ENCODE assay signal across 25 cellular contexts in the genomic region with DNA sequence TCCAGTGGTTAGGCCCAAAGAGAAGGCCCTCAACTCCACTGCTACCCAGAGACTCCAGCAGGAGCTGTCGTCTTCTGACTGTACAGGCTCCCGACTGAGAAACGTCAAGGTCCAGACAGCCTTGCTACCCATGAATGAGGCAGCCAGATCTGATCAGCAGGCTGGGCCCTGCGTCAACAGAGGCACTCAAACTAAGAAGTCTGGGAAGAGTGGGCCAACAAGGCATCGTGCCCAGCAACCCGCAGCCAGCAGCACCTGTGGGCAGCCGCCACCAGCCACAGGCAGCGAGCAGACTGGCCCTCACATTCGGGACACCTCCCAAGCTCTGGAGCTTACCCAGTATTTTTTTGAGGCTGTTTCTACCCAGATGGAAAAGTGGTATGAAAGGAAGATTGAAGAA.
"Had no signal": no experiment of that assay in that cellular context is flagged by ENCODE, and none has a peak within 500 bp of the region (broad histone marks: within the 10 kb centered on the region; RNA-seq: fewer than 3 reads in every experiment).

No MANE protein-coding gene starts in this region.

- H3K4me3 ChIP-seq: esophagus squamous epithelium, gastrocnemius medialis, neural progenitor cell, ovary, stomach, suprapubic skin, transverse colon, uterus had no signal

- H3K27me3 ChIP-seq: esophagus squamous epithelium, gastrocnemius medialis, neural progenitor cell, ovary, stomach, suprapubic skin, transverse colon, uterus had no signal

- H3K27ac ChIP-seq: esophagus squamous epithelium, gastrocnemius medialis, neural progenitor cell, ovary, stomach, suprapubic skin, transverse colon, uterus, VCaP had no signal

- ATAC-seq: activated CD4-positive, CD25-positive, alpha-beta regulatory T cell treated with anti-CD3 and anti-CD28 coated beads, Interleukin-2, amount 50 U/mL, for 24 hours; left lobe of liver; naive thymus-derived CD8-positive, alpha-beta T cell; sciatic nerve; stimulated activated memory B cell treated with anti-CD40 and anti-IgM and Interleukin-4, amounts not matched to agents 10 μg/mL and 1 μg/mL and 100 μg/mL, for 72 hours; T-cell had no signal

- DNase-seq: activated CD4-positive, alpha-beta T cell treated with anti-CD3 and anti-CD28 coated beads, Interleukin-2, amount 50 U/mL, for 1 hour; activated CD8-positive, alpha-beta memory T cell treated with anti-CD3 and anti-CD28 coated beads, Interleukin-2, amount 50 U/mL, for 48 hours; activated naive CD4-positive, alpha-beta T cell treated with Interleukin-2 at 50 U/mL for 16 hours; activated naive CD8-positive, alpha-beta T cell treated with anti-CD3 and anti-CD28 coated beads, Interleukin-2, amount 10 ng/mL, durations not matched to agents 7 days and 5 days; activated T-cell treated with anti-CD3 and anti-CD28 coated beads, Interleukin-2, amount 50 U/mL, for 48 hours; amniotic stem cell; endodermal cell; esophagus squamous epithelium; kidney; naive thymus-derived CD8-positive, alpha-beta T cell; ovary; small intestine; stimulated activated CD4-positive, alpha-beta T cell treated with anti-CD3 and anti-CD28 coated beads, Interleukin-2, amount 100 ng/mL, for 24 hours; stomach; T-cell; transverse colon; uterus had no signal

- H3K36me3 ChIP-seq: ovary, transverse colon, uterus had no signal
